Comparison of ENCODE assay signal across 9 cellular contexts in the genomic region with DNA sequence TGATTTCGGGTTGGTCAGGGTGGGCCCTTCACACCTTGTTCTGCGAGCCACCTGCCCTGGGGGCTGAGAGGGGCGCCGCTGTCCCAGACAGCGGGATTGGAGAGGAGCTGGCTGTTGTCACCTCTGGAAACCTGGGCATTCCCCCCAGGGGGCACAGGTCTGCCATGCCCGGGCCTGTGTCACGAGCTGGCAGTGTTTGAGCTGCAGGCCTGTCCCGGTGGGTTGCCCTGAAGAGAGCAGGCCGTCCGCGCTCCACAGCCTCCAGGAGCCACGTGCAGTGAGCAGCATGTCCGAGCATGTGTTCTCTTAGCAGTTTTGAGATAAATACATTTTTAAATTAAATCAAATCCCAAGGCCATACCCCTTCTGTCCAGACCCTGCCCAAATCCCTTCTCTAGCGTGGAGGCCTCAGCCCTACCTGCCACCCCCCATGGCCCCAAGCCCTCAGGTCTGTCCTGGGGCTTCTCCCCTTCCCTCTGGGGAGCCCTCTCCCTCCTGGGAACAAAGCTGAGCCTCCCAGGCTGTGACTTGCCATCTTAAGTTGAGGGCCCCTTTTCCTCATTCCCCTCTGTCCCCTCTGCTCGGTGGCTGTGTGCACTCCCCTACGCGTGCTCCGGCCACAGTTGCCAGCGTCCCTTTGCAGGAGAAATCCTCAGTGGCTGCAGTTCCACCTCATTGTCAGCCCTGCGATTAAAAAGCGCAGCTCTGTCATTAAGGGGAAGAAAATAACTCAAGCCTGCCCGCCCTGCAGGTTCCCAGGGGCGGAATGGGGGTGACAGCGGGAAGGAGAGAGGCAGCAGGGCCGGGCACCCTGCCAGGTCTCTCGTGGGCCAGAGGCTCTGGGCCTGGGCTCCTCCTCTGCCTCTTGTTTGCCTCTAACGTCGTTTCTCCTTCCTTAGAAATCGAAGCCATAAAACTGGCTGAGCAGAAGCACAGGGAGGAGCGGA. TPM values are rescaled to one million over a fixed set of nuclear protein-coding genes. Genes with fewer than 3 reads are reported as not detected.
DNase-seq lines count a peak whose midpoint lies in the region; ATAC-seq and TF ChIP-seq lines count a peak whose summit lies in the region.
"Had no signal": no experiment of that assay in that cellular context is flagged by ENCODE, and none has a peak within 500 bp of the region (broad histone marks: within the 10 kb centered on the region; RNA-seq: fewer than 3 reads in every experiment).

No MANE protein-coding gene starts in this region.

- H3K9ac ChIP-seq in subcutaneous abdominal adipose tissue (ENCODE audit: low read length in 5 of 5): peak overlapping the region in 1 of 5 donors; percentile 52

- peak overlapping the region; percentile 66 to 87 for H3K27ac ChIP-seq in breast epithelium
- H3K27ac ChIP-seq in subcutaneous abdominal adipose tissue (ENCODE audit: low read depth, low read length): peak overlapping the region; percentile 41

- TF ChIP-seq POLR2A in breast epithelium (IDR thresholded peaks at IDR 0.05): no peak

- no peak for ATAC-seq in left colon
- no peak for ATAC-seq in HG03442 (IDR thresholded peaks at IDR 0.05; ENCODE audit: unreplicated experiment)

- H3K4me1 ChIP-seq in breast epithelium (peaks cover 19 to 21% of the 10 kb centered on the region in 2 donors), subcutaneous abdominal adipose tissue (ENCODE audit: control insufficient read depth in 5 of 5, insufficient read depth in 5 of 5, low read length in 5 of 5) (peaks cover 1 to 60% (median 36%) of the 10 kb centered on the region in 5 donors)

- intact Hi-C loops in breast epithelium (cut with DNase I; ENCODE audit: low total_unique reads): no loop called here
- intact Hi-C loops in left colon (cut with DNase I, micrococcal nuclease): no loop called here

- H3K4me3 ChIP-seq in breast epithelium (peak overlapping the region in 2 of 3 donors; percentile 15 to 51), subcutaneous abdominal adipose tissue (ENCODE audit: low read depth in 1 of 5, low read length in 5 of 5) (no peak overlapping the region)

- no peak for TF ChIP-seq CTCF in breast epithelium (IDR thresholded peaks at IDR 0.05)

- H3K27me3 ChIP-seq in breast epithelium: no peaks in the 10 kb centered on the region
- no peaks in the 10 kb centered on the region for H3K27me3 ChIP-seq in subcutaneous abdominal adipose tissue (ENCODE audit: control insufficient read depth in 5 of 5, insufficient read depth in 4 of 5, low read length in 5 of 5)

- H3K36me3 ChIP-seq in breast epithelium (no peaks in the 10 kb centered on the region), subcutaneous abdominal adipose tissue (ENCODE audit: control insufficient read depth in 5 of 5, insufficient read depth in 5 of 5, low read length in 5 of 5) (peaks cover 0 to 19% (median 11%) of the 10 kb centered on the region in 5 donors)

- H3K9me3 ChIP-seq in breast epithelium: no peaks in the 10 kb centered on the region
- H3K9me3 ChIP-seq in subcutaneous abdominal adipose tissue (ENCODE audit: control insufficient read depth in 5 of 5, low read length in 5 of 5): no peaks in the 10 kb centered on the region

- DNase-seq in MV-4-11 (lab: John Stamatoyannopoulos, UW): peak; percentile 17
- DNase-seq in breast epithelium (ENCODE audit: low spot score in 2 of 2): no peak
- DNase-seq in left colon: peak; percentile 39 to 44
- DNase-seq in mesenteric fat pad (ENCODE audit: low spot score): no peak
- no peak for DNase-seq in stimulated activated CD4-positive, alpha-beta T cell treated with anti-CD3 and anti-CD28 coated beads, Interleukin-1b, Interleukin-23, amount 100 ng/mL, for 48 hours
- DNase-seq: activated CD8-positive, alpha-beta memory T cell treated with anti-CD3 and anti-CD28 coated beads, Interleukin-2, amount 50 U/mL, for 4 hours; SIG-M5 had no signal

RNA-seq across cellular contexts. Expression of a gene that starts 26.6 kb away (rescaled TPM):
- total RNA-seq in breast epithelium (10 to 100 TPM; 15.8 to 17.7 (median 17.0) TPM), left colon (10 to 100 TPM; 22.3 to 30.5 TPM), mesenteric fat pad (31.8 TPM)

RNA-seq across cellular contexts. Expression of a gene that starts 45.7 kb away (rescaled TPM):
- total RNA-seq in breast epithelium (100 to 1,000 TPM in 1 of 3 donors, 10 to 100 TPM in 2; 19.7 to 242 (median 92.8) TPM), left colon (10 to 100 TPM in 1 of 2 donors, 1 to 10 TPM in 1; 6.8 to 33.1 TPM), mesenteric fat pad (131 TPM)

Comparison
In these comparisons a context has a peak if more than half of its experiments do, and no peak if none do; other contexts are left out.
1. DNase-seq: peak in MV-4-11 (single experiment) and left colon (2 of 2); none in breast epithelium (0 of 2), mesenteric fat pad (single experiment) and stimulated activated CD4-positive, alpha-beta T cell treated with anti-CD3 and anti-CD28 coated beads, Interleukin-1b, Interleukin-23, amount 100 ng/mL, for 48 hours (single experiment).
2. H3K4me3 ChIP-seq: peak in breast epithelium (2 of 3); none in subcutaneous abdominal adipose tissue (0 of 5).